ENCODE assay signal across 5 cellular contexts in genomic region chr9:132712753-132713152, GRCh38.
"Had no signal": no experiment of that assay in that cellular context is flagged by ENCODE, and none has a peak within 500 bp of the region (broad histone marks: within the 10 kb centered on the region; RNA-seq: fewer than 3 reads in every experiment).

No MANE protein-coding gene starts in this region.

- ATAC-seq: GM23338, HepG2 had no signal

- H3K4me1 Mint-ChIP-seq: GM23338, H9, IgD-negative memory B cell had no signal

- H3K36me3 Mint-ChIP-seq: IgD-negative memory B cell had no signal

- H3K9me3 Mint-ChIP-seq: GM23338, H9, IgD-negative memory B cell had no signal

- H3K27ac Mint-ChIP-seq: GM23338, H9, IgD-negative memory B cell had no signal

- H3K4me3 Mint-ChIP-seq: GM23338, H9, IgD-negative memory B cell had no signal

- DNase-seq: H9, HCEC 1CT had no signal
